In the genomic region with DNA sequence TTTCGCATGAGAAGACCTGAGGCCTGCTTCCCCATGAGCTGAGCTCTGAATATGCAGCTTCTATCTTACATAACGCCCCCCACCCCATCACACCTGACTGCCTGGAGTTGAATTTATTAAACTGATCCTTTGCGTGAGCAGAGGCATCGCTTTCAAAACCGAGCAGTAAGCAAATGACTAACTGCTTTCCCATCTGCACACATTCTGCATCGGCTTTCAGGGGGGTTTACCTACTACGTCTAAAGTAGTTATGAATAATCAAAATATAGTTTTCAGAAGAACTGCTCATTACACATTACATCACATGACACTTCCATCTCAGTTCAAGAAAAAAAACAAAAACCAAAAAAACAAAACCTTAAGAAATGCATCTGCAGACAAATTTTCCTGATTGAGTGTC, we compare ENCODE assay signal across 9 cellular contexts. TPM values are rescaled to one million over a fixed set of nuclear protein-coding genes. Genes with fewer than 3 reads are reported as not detected.
DNase-seq lines count a peak whose midpoint lies in the region; ATAC-seq and TF ChIP-seq lines count a peak whose summit lies in the region.
"Had no signal": no experiment of that assay in that cellular context is flagged by ENCODE, and none has a peak within 500 bp of the region (broad histone marks: within the 10 kb centered on the region; RNA-seq: fewer than 3 reads in every experiment).

No MANE protein-coding gene starts in this region.

- H3K27ac ChIP-seq in RWPE1: no peak overlapping the region

- DNase-seq in GM19240 (ENCODE audit: insufficient read length, low spot score) (peak; percentile 23), cerebellum (ENCODE audit: low spot score) (no peak), ACHN (no peak), NCI-H2227 treated with DMSO at 0.1 percent for 48 hours (lab: John Stamatoyannopoulos, UW) (no peak), RWPE1 (ENCODE audit: low spot score) (no peak)
- DNase-seq: Right ventricle myocardium superior had no signal

- CTCF ChIA-PET in RWPE1 (lab: Yijun Ruan, JAX): no interaction called here

- peak; percentile 98 for ATAC-seq in GM18519 (IDR thresholded peaks at IDR 0.05; ENCODE audit: low FRiP score, unreplicated experiment)
- peak; percentile 93 for ATAC-seq in HG02678 (IDR thresholded peaks at IDR 0.05; ENCODE audit: unreplicated experiment)
- peak; percentile 66 for ATAC-seq in HG03571 (IDR thresholded peaks at IDR 0.05; ENCODE audit: unreplicated experiment)

- in situ Hi-C loops in ACHN (cut with HindIII; ENCODE audit: low pct_ligation_motif_present, low pct_unique_long_range_greater_than_20kb, low sequenced_read_pairs): no loop called here

- POLR2A ChIA-PET in RWPE1 (lab: Yijun Ruan, JAX; ENCODE audit: low non-redundant PET): no interaction called here

- TF ChIP-seq CTCF in RWPE1 (conservative IDR thresholded peaks at IDR 0.05; ENCODE audit: low read depth): no peak

RNA-seq across cellular contexts. Expression of gene EGR2, which starts 54.7 kb away (rescaled TPM):
- 0.18 TPM for total RNA-seq in cerebellum
